ENCODE assay signal across 26 cellular contexts in the genomic region with DNA sequence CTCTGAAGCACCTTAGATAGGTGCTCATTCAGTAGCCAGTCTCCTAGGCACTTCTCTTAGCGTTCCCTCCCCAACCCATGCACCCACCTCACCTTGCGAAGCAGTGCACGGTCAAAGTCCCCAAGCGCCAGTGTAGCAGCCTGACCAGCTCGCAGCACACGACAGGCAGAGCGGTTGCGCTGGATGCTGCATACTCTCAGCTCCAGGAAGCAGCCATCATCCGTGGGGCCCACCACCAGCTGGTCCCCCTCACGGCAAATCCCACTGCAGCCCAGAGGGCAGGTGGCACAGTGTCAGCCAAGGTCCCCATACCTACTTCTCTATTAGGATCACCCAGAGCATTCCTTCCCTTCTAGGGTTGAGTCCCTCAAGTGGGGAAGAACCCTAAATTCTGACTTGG. TPM values are rescaled to one million over a fixed set of nuclear protein-coding genes. Genes with fewer than 3 reads are reported as not detected.
DNase-seq lines count a peak whose midpoint lies in the region; ATAC-seq and TF ChIP-seq lines count a peak whose summit lies in the region.
"Had no signal": no experiment of that assay in that cellular context is flagged by ENCODE, and none has a peak within 500 bp of the region (broad histone marks: within the 10 kb centered on the region; RNA-seq: fewer than 3 reads in every experiment).

No MANE protein-coding gene starts in this region.

- no peak overlapping the region for H3K4me3 ChIP-seq in adipocyte (ENCODE audit: low read length)
- H3K4me3 ChIP-seq: A549, GM23248, left lung, SJSA1, stomach, tibial nerve had no signal

- H3K9me3 Mint-ChIP-seq in activated T-cell treated with anti-CD3 and anti-CD28 coated beads, Interleukin-2, amount 50 U/mL, for 72 hours = no peaks in the 10 kb centered on the region
- H3K9me3 Mint-ChIP-seq in neural crest cell = no peaks in the 10 kb centered on the region
- H3K9me3 Mint-ChIP-seq: brain; CD4-positive, alpha-beta T cell; naive thymus-derived CD8-positive, alpha-beta T cell had no signal

- TF ChIP-seq CTCF in neural crest cell (conservative IDR thresholded peaks at IDR 0.05) = no peak

- H3K27me3 Mint-ChIP-seq in activated T-cell treated with anti-CD3 and anti-CD28 coated beads, Interleukin-2, amount 50 U/mL, for 72 hours (ENCODE audit: low read depth) = no peaks in the 10 kb centered on the region
- H3K27me3 Mint-ChIP-seq in neural crest cell (ENCODE audit: low read depth) = no peaks in the 10 kb centered on the region
- H3K27me3 Mint-ChIP-seq: brain; CD4-positive, alpha-beta T cell; naive thymus-derived CD8-positive, alpha-beta T cell had no signal

- peaks cover 18% of the 10 kb centered on the region for H3K4me1 Mint-ChIP-seq in activated T-cell treated with anti-CD3 and anti-CD28 coated beads, Interleukin-2, amount 50 U/mL, for 72 hours (ENCODE audit: low read depth)
- H3K4me1 Mint-ChIP-seq in neural crest cell = peaks cover 9% of the 10 kb centered on the region

- H3K4me1 ChIP-seq in adipocyte (ENCODE audit: control insufficient read depth, insufficient read depth, low read length) = peaks cover 17% of the 10 kb centered on the region

- H3K36me3 ChIP-seq in adipocyte (ENCODE audit: control insufficient read depth, insufficient read depth, low read length, severe bottlenecking) = peaks cover 75% of the 10 kb centered on the region

- no peak for ATAC-seq in activated T-cell treated with anti-CD3 and anti-CD28 coated beads, Interleukin-2, amount 50 U/mL, for 72 hours (replicated peaks in 1 of 2)
- no peak for ATAC-seq in GM21786 (IDR thresholded peaks at IDR 0.05; ENCODE audit: unreplicated experiment)
- ATAC-seq: A549; activated CD4-positive, CD25-positive, alpha-beta regulatory T cell treated with anti-CD3 and anti-CD28 coated beads, Interleukin-2, amount 50 U/mL, for 24 hours; activated CD8-positive, alpha-beta T cell treated with anti-CD3 and anti-CD28 coated beads, Interleukin-2, amount 10 ng/mL, durations not matched to agents 7 days and 5 days; left lung; naive thymus-derived CD8-positive, alpha-beta T cell had no signal

- H3K27ac Mint-ChIP-seq in activated T-cell treated with anti-CD3 and anti-CD28 coated beads, Interleukin-2, amount 50 U/mL, for 72 hours = peak overlapping the region; percentile 52
- no peak overlapping the region for H3K27ac Mint-ChIP-seq in neural crest cell (ENCODE audit: unreplicated experiment)
- H3K27ac Mint-ChIP-seq: CD4-positive, alpha-beta T cell had no signal

- H3K9me3 ChIP-seq in adipocyte (ENCODE audit: control insufficient read depth, low read length) = no peaks in the 10 kb centered on the region
- H3K9me3 ChIP-seq: A549, left lung, SJSA1, stomach, tibial nerve had no signal

- no peaks in the 10 kb centered on the region for H3K27me3 ChIP-seq in adipocyte (replicated peaks; ENCODE audit: control insufficient read depth, insufficient read depth, low read length)
- H3K27me3 ChIP-seq: left lung, SJSA1, stomach, tibial nerve had no signal

- DNase-seq in activated T-cell treated with anti-CD3 and anti-CD28 coated beads, Interleukin-2, amount 50 U/mL, for 72 hours = no peak
- DNase-seq in activated T-cell treated with anti-CD3 and anti-CD28 coated beads, Interleukin-2, amount 50 U/mL, for 48 hours = no peak
- no peak for DNase-seq in adipocyte (ENCODE audit: low read depth)
- DNase-seq in neural crest cell (ENCODE audit: low read depth, low spot score) = no peak
- DNase-seq in DMS79 treated with DMSO at 0.1 percent for 48 hours (lab: John Stamatoyannopoulos, UW) = no peak
- DNase-seq: activated CD8-positive, alpha-beta T cell treated with anti-CD3 and anti-CD28 coated beads, Interleukin-2, amount 10 ng/mL, durations not matched to agents 7 days and 5 days; activated naive CD4-positive, alpha-beta T cell; AML-193; CD4-positive, alpha-beta T cell; effector CD8-positive, alpha-beta T cell; EL; erythroblast; glutamatergic neuron; GM23248; naive thymus-derived CD8-positive, alpha-beta T cell; NCI-H446 treated with DMSO at 0.1 percent for 48 hours; NCI-H82; stomach had no signal

- H3K4me3 Mint-ChIP-seq in activated T-cell treated with anti-CD3 and anti-CD28 coated beads, Interleukin-2, amount 50 U/mL, for 72 hours = no peak overlapping the region
- H3K4me3 Mint-ChIP-seq in neural crest cell = peak overlapping the region; percentile 72
- H3K4me3 Mint-ChIP-seq: activated CD8-positive, alpha-beta T cell treated with anti-CD3 and anti-CD28 coated beads, Interleukin-2, amount 10 ng/mL, durations not matched to agents 7 days and 5 days; CD4-positive, alpha-beta T cell; naive thymus-derived CD8-positive, alpha-beta T cell had no signal

- H3K36me3 Mint-ChIP-seq in activated T-cell treated with anti-CD3 and anti-CD28 coated beads, Interleukin-2, amount 50 U/mL, for 72 hours (ENCODE audit: insufficient read depth in 2 of 2) = peaks cover 23 to 34% of the 10 kb centered on the region in 2 donors
- H3K36me3 Mint-ChIP-seq in neural crest cell (ENCODE audit: low read depth) = peaks cover 5% of the 10 kb centered on the region

- H3K9ac ChIP-seq in adipocyte (ENCODE audit: low read length) = peak overlapping the region; percentile 14
- H3K9ac ChIP-seq: GM23248 had no signal

RNA-seq across cellular contexts. Expression of a gene that starts 6.5 kb away (rescaled TPM):
- 100 to 1,000 TPM in 1 of 2 donors, 10 to 100 TPM in 1; 99.0 to 137 TPM for total RNA-seq in activated T-cell treated with anti-CD3 and anti-CD28 coated beads, Interleukin-2, amount 50 U/mL, for 72 hours
- total RNA-seq in neural crest cell = 70.0 and 70.6 TPM in 2 replicates

RNA-seq across cellular contexts. Expression of a gene that starts 13.1 kb away (rescaled TPM):
- total RNA-seq in activated T-cell treated with anti-CD3 and anti-CD28 coated beads, Interleukin-2, amount 50 U/mL, for 72 hours = 10 to 100 TPM; 40.4 to 41.3 TPM
- total RNA-seq in neural crest cell = 43.2 and 43.5 TPM in 2 replicates

RNA-seq across cellular contexts. Expression of a gene that starts 22.3 kb away (rescaled TPM):
- under 1 TPM in 1 of 2 donors, not detected in 1; 0.12 TPM for total RNA-seq in activated T-cell treated with anti-CD3 and anti-CD28 coated beads, Interleukin-2, amount 50 U/mL, for 72 hours
- total RNA-seq in neural crest cell = 0.57 and 0.63 TPM in 2 replicates
- total RNA-seq: activated CD8-positive, alpha-beta T cell treated with anti-CD3 and anti-CD28 coated beads, Interleukin-2, amount 10 ng/mL, durations not matched to agents 7 days and 5 days; CD4-positive, alpha-beta T cell; LHCN-M2; naive thymus-derived CD8-positive, alpha-beta T cell; SJSA1 had no signal

RNA-seq across cellular contexts. Expression of a gene that starts 46.6 kb away (rescaled TPM):
- 10 to 100 TPM; 34.8 to 37.3 TPM for total RNA-seq in activated T-cell treated with anti-CD3 and anti-CD28 coated beads, Interleukin-2, amount 50 U/mL, for 72 hours
- 19.1 and 22.2 TPM in 2 replicates for total RNA-seq in neural crest cell

RNA-seq across cellular contexts. Expression of a gene that starts 46.7 kb away (rescaled TPM):
- 100 to 1,000 TPM; 104 to 150 TPM for total RNA-seq in activated T-cell treated with anti-CD3 and anti-CD28 coated beads, Interleukin-2, amount 50 U/mL, for 72 hours
- total RNA-seq in neural crest cell = 99.6 and 105 TPM in 2 replicates
